Comparison of ENCODE assay signal across 7 cellular contexts in the genomic region with DNA sequence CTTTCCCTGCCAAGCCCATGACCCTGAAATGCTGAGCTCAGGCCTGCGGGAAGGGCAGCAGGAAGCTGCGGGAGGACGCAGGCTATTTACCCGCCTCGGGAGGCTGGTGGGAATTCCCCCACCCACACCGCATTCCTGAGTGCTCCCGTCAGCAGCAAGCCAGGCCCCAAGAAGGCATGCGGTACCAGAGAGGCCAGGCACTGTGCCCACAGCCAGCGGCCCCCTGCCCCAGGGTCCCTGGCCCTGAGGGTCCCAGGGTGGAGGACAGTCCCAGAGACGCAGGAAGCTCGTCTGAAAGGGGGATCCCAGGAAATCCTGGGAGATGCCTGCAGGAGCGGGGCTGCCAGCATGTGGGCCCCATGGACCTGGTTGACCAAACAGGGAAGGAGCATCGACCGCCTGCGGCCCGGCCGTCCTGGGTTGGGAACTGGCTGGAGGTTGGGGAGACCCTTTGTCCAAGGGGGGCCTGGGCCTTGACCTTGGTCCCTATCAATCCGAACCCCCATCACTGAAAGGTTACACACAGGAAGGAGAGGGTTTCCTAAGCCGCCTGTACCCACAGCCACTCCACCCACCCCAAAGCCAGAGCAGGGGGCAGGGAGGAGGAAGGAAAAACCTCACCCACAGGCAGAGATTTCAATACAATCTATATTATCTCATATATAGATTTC. TPM values are rescaled to one million over a fixed set of nuclear protein-coding genes. Genes with fewer than 3 reads are reported as not detected.
A peak's percentile ranks its signal among the peaks of the same experiment; 100 is the strongest.
DNase-seq lines count a peak whose midpoint lies in the region; TF ChIP-seq lines count a peak whose summit lies in the region.

No MANE protein-coding gene starts in this region.

- TF ChIP-seq CTCF in progenitor cell of endocrine pancreas (IDR thresholded peaks at IDR 0.05; ENCODE audit: unreplicated experiment) = no peak

- no peaks in the 10 kb centered on the region for H3K9me3 Mint-ChIP-seq in progenitor cell of endocrine pancreas (ENCODE audit: low read depth)

- H3K4me1 Mint-ChIP-seq in progenitor cell of endocrine pancreas (ENCODE audit: low read depth) = peaks cover 19% of the 10 kb centered on the region

- H3K27me3 Mint-ChIP-seq in progenitor cell of endocrine pancreas = peaks cover 10% of the 10 kb centered on the region

- peak overlapping the region; percentile 95 for H3K27ac Mint-ChIP-seq in progenitor cell of endocrine pancreas

- peaks cover 13% of the 10 kb centered on the region for H3K36me3 Mint-ChIP-seq in progenitor cell of endocrine pancreas (ENCODE audit: insufficient read depth)

- H3K4me3 Mint-ChIP-seq in progenitor cell of endocrine pancreas (ENCODE audit: low read depth) = no peak overlapping the region

- peak; percentile 86 for DNase-seq in HT-29 (ENCODE audit: low spot score)
- DNase-seq in activated T-cell treated with anti-CD3 and anti-CD28 coated beads, Interleukin-2, amount 50 U/mL, for 48 hours = peak; percentile 65 to 74
- DNase-seq in glomerular visceral epithelial cell (ENCODE audit: extremely low spot score) = peak; percentile 93
- DNase-seq in progenitor cell of endocrine pancreas (ENCODE audit: low spot score, unreplicated experiment) = peak; percentile 34
- DNase-seq in NCI-H1105 treated with DMSO at 0.1 percent for 48 hours (lab: John Stamatoyannopoulos, UW) = no peak
- DNase-seq in NCI-H2107 (lab: John Stamatoyannopoulos, UW) = no peak
- DNase-seq in activated CD4-positive, CD25-positive, alpha-beta regulatory T cell (lab: John Stamatoyannopoulos, UW) = no peak

RNA-seq across cellular contexts. Expression of gene MAFF, which starts 17.0 kb away (rescaled TPM):
- 78.7 and 91.5 TPM in 2 replicates for total RNA-seq in HT-29 (2014; rRNA removed; shearing (Covaris generic))
- total RNA-seq in progenitor cell of endocrine pancreas = 8.4 and 10.2 TPM in 2 replicates

RNA-seq across cellular contexts. Expression of gene PLA2G6, which starts 37.2 kb away (rescaled TPM):
- 13.0 and 16.1 TPM in 2 replicates for total RNA-seq in HT-29 (2014; rRNA removed; shearing (Covaris generic))
- 76.0 and 76.4 TPM in 2 replicates for total RNA-seq in progenitor cell of endocrine pancreas

RNA-seq across cellular contexts. Expression of gene TMEM184B, which starts 54.0 kb away (rescaled TPM):
- total RNA-seq in HT-29 (2014; rRNA removed; shearing (Covaris generic)) = 26.9 and 30.7 TPM in 2 replicates
- 67.3 and 71.7 TPM in 2 replicates for total RNA-seq in progenitor cell of endocrine pancreas

Comparison
In these comparisons a context has a peak if more than half of its experiments do, and no peak if none do; other contexts are left out.
1. DNase-seq: peak in HT-29 (single experiment), activated T-cell treated with anti-CD3 and anti-CD28 coated beads, Interleukin-2, amount 50 U/mL, for 48 hours (2 of 2), glomerular visceral epithelial cell (single experiment) and progenitor cell of endocrine pancreas (single experiment); none in NCI-H1105 treated with DMSO at 0.1 percent for 48 hours (single experiment), NCI-H2107 (single experiment) and activated CD4-positive, CD25-positive, alpha-beta regulatory T cell (0 of 4).